In genomic region chr6:17207281-17207680, GRCh38 we compare ENCODE assay signal across 21 cellular contexts.
"Had no signal": no experiment of that assay in that cellular context is flagged by ENCODE, and none has a peak within 500 bp of the region (broad histone marks: within the 10 kb centered on the region; RNA-seq: fewer than 3 reads in every experiment).

No MANE protein-coding gene starts in this region.

- H3K27ac Mint-ChIP-seq: dendritic cell treated with granulocyte-macrophage colony-stimulating factor and Interleukin-4, amounts not matched to agents 40 ng/mL and 50 ng/mL, for 4 days; effector memory CD8-positive, alpha-beta T cell; naive thymus-derived CD4-positive, alpha-beta T cell had no signal

- H3K9me3 ChIP-seq: thoracic aorta, transverse colon had no signal

- H3K27me3 ChIP-seq: esophagus squamous epithelium, foreskin keratinocyte, hepatocyte, right atrium auricular region, sigmoid colon, stomach, transverse colon had no signal

- ATAC-seq: effector memory CD8-positive, alpha-beta T cell; foreskin keratinocyte; left cardiac atrium; naive thymus-derived CD4-positive, alpha-beta T cell had no signal

- H3K9me3 Mint-ChIP-seq: dendritic cell treated with granulocyte-macrophage colony-stimulating factor and Interleukin-4, amounts not matched to agents 40 ng/mL and 50 ng/mL, for 4 days; effector memory CD8-positive, alpha-beta T cell had no signal

- H3K4me3 Mint-ChIP-seq: dendritic cell treated with granulocyte-macrophage colony-stimulating factor and Interleukin-4, amounts not matched to agents 40 ng/mL and 50 ng/mL, for 4 days; effector memory CD8-positive, alpha-beta T cell; naive thymus-derived CD4-positive, alpha-beta T cell had no signal

- DNase-seq: effector memory CD8-positive, alpha-beta T cell; esophagus squamous epithelium; foreskin keratinocyte; head of caudate nucleus; kidney; left cardiac atrium; mesendoderm; naive thymus-derived CD4-positive, alpha-beta T cell; posterior cingulate gyrus; sigmoid colon; small intestine; stimulated activated CD4-positive, alpha-beta T cell treated with anti-CD3 and anti-CD28 coated beads, Interleukin-12 subunit alpha, Interleukin-12 subunit beta, amount 100 ng/mL, for 4 hours; stimulated activated naive CD4-positive, alpha-beta T cell; stomach; substantia nigra; transverse colon had no signal

- H3K27ac ChIP-seq: epithelial cell of prostate, esophagus squamous epithelium, foreskin keratinocyte, hepatocyte, right atrium auricular region, sigmoid colon, stomach, thoracic aorta, transverse colon had no signal

- H3K4me3 ChIP-seq: esophagus squamous epithelium, hepatocyte, right atrium auricular region, sigmoid colon, stomach, thoracic aorta, transverse colon had no signal
